11 cellular contexts compared by ENCODE assay signal in genomic region chr17:2181206-2181983, GRCh38.
DNase-seq lines count a peak whose midpoint lies in the region; ATAC-seq and TF ChIP-seq lines count a peak whose summit lies in the region.
"Had no signal": no experiment of that assay in that cellular context is flagged by ENCODE, and none has a peak within 500 bp of the region (broad histone marks: within the 10 kb centered on the region; RNA-seq: fewer than 3 reads in every experiment).

No MANE protein-coding gene starts in this region.

- peak overlapping the region; percentile 22 for H3K27ac Mint-ChIP-seq in neural progenitor cell

- DNase-seq in A172 (ENCODE audit: low spot score) (peak; percentile 74), SJCRH30 (peak; percentile 55 to 64), foreskin fibroblast (peak; percentile 92 to 95), neural progenitor cell (ENCODE audit: low spot score) (peak; percentile 38), KBM-7 (no peak)
- DNase-seq in activated naive CD4-positive, alpha-beta T cell treated with anti-CD3 and anti-CD28 coated beads, Interleukin-2, amount 50 U/mL, for 16 hours = no peak
- DNase-seq: CD4-positive, CD25-positive, alpha-beta regulatory T cell; stimulated activated CD4-positive, alpha-beta T cell treated with anti-CD3 and anti-CD28 coated beads, Interleukin-1b, Interleukin-23, amount 100 ng/mL, for 48 hours had no signal

- H3K27ac ChIP-seq in SJCRH30 = peak overlapping the region; percentile 63
- peak overlapping the region; percentile 39 for H3K27ac ChIP-seq in neural progenitor cell

- H3K27me3 Mint-ChIP-seq in neural progenitor cell (ENCODE audit: insufficient read depth, low read depth) = no peaks in the 10 kb centered on the region
- H3K27me3 Mint-ChIP-seq: activated naive CD8-positive, alpha-beta T cell; CD4-positive, CD25-positive, alpha-beta regulatory T cell had no signal

- no peaks in the 10 kb centered on the region for H3F3A ChIP-seq in neural progenitor cell (ENCODE audit: low read depth)

- peaks cover 24% of the 10 kb centered on the region for H3K36me3 Mint-ChIP-seq in neural progenitor cell

- ATAC-seq in GM19397 (IDR thresholded peaks at IDR 0.05; ENCODE audit: unreplicated experiment) (no peak), GM18873 (IDR thresholded peaks at IDR 0.05; ENCODE audit: low FRiP score, unreplicated experiment) (no peak)

- no peaks in the 10 kb centered on the region for H3K9me3 Mint-ChIP-seq in neural progenitor cell

- H3K9me3 ChIP-seq in SJCRH30 (replicated peaks) (no peaks in the 10 kb centered on the region), neural progenitor cell (ENCODE audit: low read depth) (no peaks in the 10 kb centered on the region)

- H3K79me2 ChIP-seq in neural progenitor cell (ENCODE audit: low read depth) = no peaks in the 10 kb centered on the region

- peak overlapping the region; percentile 43 for H3K4me2 ChIP-seq in neural progenitor cell

- H3K27me3 ChIP-seq in SJCRH30 (no peaks in the 10 kb centered on the region), neural progenitor cell (no peaks in the 10 kb centered on the region)

- no peak overlapping the region for H3K4me3 Mint-ChIP-seq in neural progenitor cell
- H3K4me3 Mint-ChIP-seq: activated naive CD8-positive, alpha-beta T cell; CD4-positive, CD25-positive, alpha-beta regulatory T cell had no signal

- H3K4me1 ChIP-seq in SJCRH30 (peaks cover 57% of the 10 kb centered on the region), neural progenitor cell (peaks cover 19% of the 10 kb centered on the region)

- no peak overlapping the region for H2AFZ ChIP-seq in neural progenitor cell (replicated peaks)

- no peaks in the 10 kb centered on the region for H4K20me1 ChIP-seq in neural progenitor cell (ENCODE audit: low read depth)

- in situ Hi-C loops in KBM-7 (cut with MboI; ENCODE audit: low pct_unique_long_range_greater_than_20kb, low sequenced_read_pairs) = no loop called here

- H3K36me3 ChIP-seq in SJCRH30 (no peaks in the 10 kb centered on the region), neural progenitor cell (no peaks in the 10 kb centered on the region)

- H3K4me3 ChIP-seq in SJCRH30 (no peak overlapping the region), foreskin fibroblast (ENCODE audit: low read depth in 1 of 2, low read length in 2 of 2) (no peak overlapping the region), neural progenitor cell (no peak overlapping the region)

- TF ChIP-seq CTCF in foreskin fibroblast (IDR thresholded peaks at IDR 0.05; ENCODE audit: low read depth, low read length) (no peak), neural progenitor cell (IDR thresholded peaks at IDR 0.05) (no peak)

- no peak overlapping the region for H3K9ac ChIP-seq in neural progenitor cell

- peaks cover 31% of the 10 kb centered on the region for H3K4me1 Mint-ChIP-seq in neural progenitor cell

Comparison
In these comparisons a context has a peak if more than half of its experiments do, and no peak if none do; other contexts are left out.
1. DNase-seq: peak in A172 (single experiment), SJCRH30 (2 of 2), foreskin fibroblast (2 of 2) and neural progenitor cell (single experiment); none in activated naive CD4-positive, alpha-beta T cell treated with anti-CD3 and anti-CD28 coated beads, Interleukin-2, amount 50 U/mL, for 16 hours (single experiment) and KBM-7 (single experiment).